ENCODE assay signal across 8 cellular contexts in the genomic region with DNA sequence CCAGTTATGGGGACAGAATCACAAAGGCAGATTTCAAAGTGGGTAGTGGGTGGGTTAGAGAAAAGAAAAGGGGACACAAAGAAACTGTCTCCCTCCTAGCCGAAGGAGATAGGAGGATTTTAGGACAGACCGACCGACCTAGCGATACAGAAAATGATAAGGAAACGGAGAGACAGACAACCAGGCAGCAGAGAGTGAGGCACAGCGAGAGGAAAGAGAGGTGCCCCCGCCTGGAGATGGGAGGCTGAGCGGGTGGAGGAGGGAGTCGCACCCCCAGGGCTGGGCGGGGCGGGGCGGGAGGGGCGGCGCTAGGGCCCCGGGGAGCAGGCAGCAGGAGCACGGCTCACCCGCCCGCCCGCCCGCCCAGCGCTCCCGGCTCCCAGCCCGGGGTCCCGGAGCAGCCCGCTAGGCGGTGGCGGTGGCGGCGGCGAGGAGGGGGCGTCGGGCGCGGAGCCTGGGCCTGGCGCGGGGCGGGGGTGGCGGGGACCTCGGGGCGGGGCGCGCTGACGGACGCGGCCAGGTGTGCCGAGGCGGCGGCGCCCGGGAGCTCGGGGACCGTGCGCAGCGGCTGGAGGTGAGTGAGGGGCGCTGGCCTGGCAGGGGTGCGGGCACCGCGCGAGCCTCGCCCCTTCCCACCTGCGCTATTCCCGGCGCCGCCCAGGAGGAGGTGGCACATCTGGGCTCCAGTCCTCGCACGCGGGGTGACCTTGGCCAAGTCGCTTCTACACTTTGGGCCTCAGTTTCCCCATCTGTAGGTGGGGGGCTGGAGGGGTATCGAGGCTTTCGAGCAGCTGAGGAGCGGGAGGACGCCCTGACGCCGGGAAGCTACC. TPM values are rescaled to one million over a fixed set of nuclear protein-coding genes. Genes with fewer than 3 reads are reported as not detected.
DNase-seq lines count a peak whose midpoint lies in the region; ATAC-seq, FAIRE-seq and TF ChIP-seq lines count a peak whose summit lies in the region.

No MANE protein-coding gene starts in this region.

- intact Hi-C loops in K562 (cut with micrococcal nuclease): no loop called here

- H3K36me3 ChIP-seq in CD4-positive, CD25-positive, alpha-beta regulatory T cell (ENCODE audit: control insufficient read depth, insufficient read depth, low read length): no peaks in the 10 kb centered on the region
- no peaks in the 10 kb centered on the region for H3K36me3 ChIP-seq in K562 (ENCODE audit: control insufficient read depth, insufficient read depth, low read length)

- 6% methylated on average over 26 of the region's 74 CpGs for WGBS in K562 (ENCODE audit: insufficient coverage, low coverage, missing lambda C conversion rate)

- POLR2A ChIA-PET in K562 (lab: Yijun Ruan, JAX): no interaction called here

- peak overlapping the region; percentile 51; the same call in 1 of the 2 replicates for H3K4me2 ChIP-seq in K562 (ENCODE audit: insufficient read depth, low read length)

- H3K4me3 ChIP-seq in CD4-positive, CD25-positive, alpha-beta regulatory T cell (ENCODE audit: low read depth, low read length): no peak overlapping the region
- no peak overlapping the region for H3K4me3 ChIP-seq in K562

- no peaks in the 10 kb centered on the region for H3K9me3 ChIP-seq in CD4-positive, CD25-positive, alpha-beta regulatory T cell (ENCODE audit: control insufficient read depth in 2 of 2, low read length in 2 of 2)
- H3K9me3 ChIP-seq in K562 (replicated peaks; ENCODE audit: control insufficient read depth, insufficient read depth, low read depth, low read length): no peaks in the 10 kb centered on the region

- H3K9ac ChIP-seq in K562 (ENCODE audit: insufficient read depth in 1 of 2, low read depth in 2 of 2, low read length in 2 of 2): peak overlapping the region in 1 of 2 experiments; percentile 57; a peak in 2 of 4 replicates

- peak overlapping the region; percentile 21 to 88 (median 81) for H3K4me3 Mint-ChIP-seq in CD4-positive, CD25-positive, alpha-beta regulatory T cell

- in situ Hi-C loops in K562 (cut with MboI): no loop called here

- peak in 1 of 3 donors; percentile 4 for DNase-seq in CD4-positive, CD25-positive, alpha-beta regulatory T cell
- DNase-seq in RPMI8226 (peak; percentile 37), K562 (ENCODE audit: extremely low read depth in 1 of 4, low spot score in 3 of 4) (peak; percentile 54 to 92 (median 83)), iPS-NIHi11 (ENCODE audit: low spot score) (peak; percentile 95), activated gamma-delta T cell treated with Interleukin-2 at 50 U/mL for 16 hours (no peak)
- DNase-seq in stimulated activated CD4-positive, alpha-beta T cell treated with anti-CD3 and anti-CD28 coated beads, Interleukin-2, amount 100 ng/mL, for 24 hours: peak; percentile 22 to 31

- TF ChIP-seq RAD21 in K562 (CRISPR knock-in tag; conservative IDR thresholded peaks at IDR 0.05 in 1 of 2, IDR thresholded peaks at IDR 0.05 in 1 of 2): no peak

- no peak for TF ChIP-seq CTCF in K562 (IDR thresholded peaks at IDR 0.05 in 2 of 3, conservative IDR thresholded peaks at IDR 0.05 in 1 of 3; ENCODE audit: insufficient read depth in 2 of 3, low read depth in 1 of 3, low read length in 3 of 3)

- no peak overlapping the region for H3K27ac ChIP-seq in CD4-positive, CD25-positive, alpha-beta regulatory T cell (ENCODE audit: insufficient read depth, low read length, poor library complexity, severe bottlenecking)
- no peak overlapping the region for H3K27ac ChIP-seq in K562 (ENCODE audit: extremely low read depth, low read depth, low read length)

- CTCF ChIA-PET in K562 (lab: Yijun Ruan, JAX; ENCODE audit: low intra/inter-chr PET ratio): no interaction called here

- peaks cover 8% of the 10 kb centered on the region; the same call in 1 of the 2 replicates for H4K20me1 ChIP-seq in K562 (replicated peaks; ENCODE audit: control insufficient read depth, insufficient read depth, low read length)

- no peak for TF ChIP-seq POLR2A in K562 (conservative IDR thresholded peaks at IDR 0.05)

- H3K4me1 ChIP-seq in CD4-positive, CD25-positive, alpha-beta regulatory T cell (ENCODE audit: control insufficient read depth, insufficient read depth, low read length, poor library complexity, severe bottlenecking): peaks cover 8% of the 10 kb centered on the region
- H3K4me1 ChIP-seq in K562 (replicated peaks in 1 of 2; ENCODE audit: control insufficient read depth in 2 of 2, insufficient read depth in 2 of 2, low read length in 2 of 2): peaks cover 0 to 9% of the 10 kb centered on the region in 2 experiments; a peak in 2 of 5 replicates

- peaks cover 0 to 18% (median 8%) of the 10 kb centered on the region in 4 donors for H3K4me1 Mint-ChIP-seq in CD4-positive, CD25-positive, alpha-beta regulatory T cell

- peaks cover 0 to 2% (median 0%) of the 10 kb centered on the region in 7 donors for H3K9me3 Mint-ChIP-seq in CD4-positive, CD25-positive, alpha-beta regulatory T cell

- H3K79me2 ChIP-seq in K562 (ENCODE audit: control insufficient read depth, insufficient read depth, low read length): no peaks in the 10 kb centered on the region

- H3K9me1 ChIP-seq in K562 (ENCODE audit: control insufficient read depth, insufficient read depth, low read length): no peaks in the 10 kb centered on the region

- no peak for TF ChIP-seq EP300 in K562 (IDR thresholded peaks at IDR 0.05; ENCODE audit: low read length)

- no peak for FAIRE-seq in K562 (lab: Jason Lieb, UNC)

- no peak for ATAC-seq in CD4-positive, CD25-positive, alpha-beta regulatory T cell (ENCODE audit: low read depth in 2 of 2)
- ATAC-seq in GM21515 (IDR thresholded peaks at IDR 0.05; ENCODE audit: unreplicated experiment) (peak; percentile 34), K562 (peak; percentile 82), GM18907 (IDR thresholded peaks at IDR 0.05; ENCODE audit: unreplicated experiment) (no peak)

- BruUV-seq in K562 (replicated peaks; lab: Mats Ljungman, UMichigan): no TSS peak

- no peak overlapping the region for H2AFZ ChIP-seq in K562 (ENCODE audit: low read depth, low read length)

- peaks cover 4% of the 10 kb centered on the region for H3K36me3 Mint-ChIP-seq in CD4-positive, CD25-positive, alpha-beta regulatory T cell

- peaks cover 8% of the 10 kb centered on the region for H3K27me3 ChIP-seq in CD4-positive, CD25-positive, alpha-beta regulatory T cell (ENCODE audit: control insufficient read depth, insufficient read depth, low read length)
- H3K27me3 ChIP-seq in K562 (ENCODE audit: control insufficient read depth in 2 of 2, insufficient read depth in 2 of 2, low read length in 2 of 2): peaks cover 22 to 71% of the 10 kb centered on the region in 2 experiments; a peak in 4 of 5 replicates

- peak overlapping the region in 1 of 3 donors; percentile 3 for H3K27ac Mint-ChIP-seq in CD4-positive, CD25-positive, alpha-beta regulatory T cell

- H3K27me3 Mint-ChIP-seq in CD4-positive, CD25-positive, alpha-beta regulatory T cell: peaks cover 40% of the 10 kb centered on the region

RNA-seq across cellular contexts. Expression of gene SYNPO, which starts 15.9 kb away (rescaled TPM):
- total RNA-seq in CD4-positive, CD25-positive, alpha-beta regulatory T cell: 0.07 TPM
- not detected for polyA plus RNA-seq in CD4-positive, CD25-positive, alpha-beta regulatory T cell
- total RNA-seq in K562 (2011; cell fraction: chromatin; rRNA removed; ENCODE audit: low replicate concordance): 0.09 and 0.19 TPM in 2 replicates
- 0.13 and 0.17 TPM in 2 replicates for total RNA-seq in K562 (2011; cell fraction: nucleolus; rRNA removed)
- total RNA-seq in K562 (2011; cell fraction: nucleoplasm; rRNA removed): 0.23 and 0.29 TPM in 2 replicates
- total RNA-seq in K562 (2014; rRNA removed) (0.04 TPM in 1 of 2 replicates, not detected in the other), K562 (2014; rRNA removed; fragmentation: Illumina TruSeq; extraction: Trizol) (not detected in 2 replicates), K562 (2015; rRNA removed; fragmentation: Illumina TruSeq; extraction: Trizol) (not detected in 2 replicates), K562 (2021) (0.31 and 0.36 TPM in 2 replicates)
- polyA plus RNA-seq in K562 (2011; rRNA removed) (0.03 and 0.05 TPM in 2 replicates), K562 (2014; fragmentation: Illumina TruSeq; extraction: Trizol) (0.03 and 0.10 TPM in 2 replicates), K562 (2014; fragmentation: Nextera tagmentation; extraction: Ambion mirVana) (under 1 TPM in 1 of 2 experiments, not detected in 1; 0.03 TPM), K562 (2014; rRNA removed) (0.01 TPM in 1 of 2 replicates, not detected in the other)
- polyA plus RNA-seq in K562 (2011; cell fraction: cytosol; rRNA removed): 0.31 and 0.44 TPM in 2 replicates
- polyA plus RNA-seq in K562 (2011; cell fraction: nucleus; rRNA removed): 0.04 and 0.09 TPM in 2 replicates
- polyA plus RNA-seq in K562 (2012): 0.12 and 0.17 TPM in 2 replicates
- polyA minus RNA-seq in K562 (2011; rRNA and poly(A)+ RNA removed): 0.03 and 0.07 TPM in 2 replicates
- not detected in 2 replicates for polyA minus RNA-seq in K562 (2011; cell fraction: cytosol; rRNA and poly(A)+ RNA removed)
- polyA minus RNA-seq in K562 (2011; cell fraction: nucleus; rRNA and poly(A)+ RNA removed): 0.11 and 0.13 TPM in 2 replicates

RNA-seq across cellular contexts. Expression of gene MYOZ3, which starts 36.5 kb away (rescaled TPM):
- not detected for total RNA-seq in CD4-positive, CD25-positive, alpha-beta regulatory T cell
- polyA plus RNA-seq in CD4-positive, CD25-positive, alpha-beta regulatory T cell: under 1 TPM in 2 of 4 donors, not detected in 2; 0.08 to 0.10 TPM
- not detected in 2 replicates for total RNA-seq in K562 (2011; cell fraction: chromatin; rRNA removed; ENCODE audit: low replicate concordance)
- total RNA-seq in K562 (2011; cell fraction: nucleolus; rRNA removed): not detected in 2 replicates
- total RNA-seq in K562 (2011; cell fraction: nucleoplasm; rRNA removed): not detected in 2 replicates
- total RNA-seq in K562 (2014; rRNA removed) (not detected in 2 replicates), K562 (2014; rRNA removed; fragmentation: Illumina TruSeq; extraction: Trizol) (not detected in 2 replicates), K562 (2015; rRNA removed; fragmentation: Illumina TruSeq; extraction: Trizol) (not detected in 2 replicates), K562 (2021) (not detected in 2 replicates)
- polyA plus RNA-seq in K562 (2011; rRNA removed) (not detected in 2 replicates), K562 (2014; fragmentation: Illumina TruSeq; extraction: Trizol) (not detected in 2 replicates), K562 (2014; fragmentation: Nextera tagmentation; extraction: Ambion mirVana) (not detected), K562 (2014; rRNA removed) (not detected in 2 replicates)
- polyA plus RNA-seq in K562 (2011; cell fraction: cytosol; rRNA removed): 0.01 TPM in 1 of 2 replicates, not detected in the other
- not detected in 2 replicates for polyA plus RNA-seq in K562 (2011; cell fraction: nucleus; rRNA removed)
- polyA plus RNA-seq in K562 (2012): not detected in 2 replicates
- not detected in 2 replicates for polyA minus RNA-seq in K562 (2011; rRNA and poly(A)+ RNA removed)
- not detected in 2 replicates for polyA minus RNA-seq in K562 (2011; cell fraction: cytosol; rRNA and poly(A)+ RNA removed)
- not detected in 2 replicates for polyA minus RNA-seq in K562 (2011; cell fraction: nucleus; rRNA and poly(A)+ RNA removed)

Comparison
In these comparisons a context has a peak if more than half of its experiments do, and no peak if none do; other contexts are left out.
1. ATAC-seq: peak in GM21515 (single experiment) and K562 (single experiment); none in CD4-positive, CD25-positive, alpha-beta regulatory T cell (0 of 2) and GM18907 (single experiment).